Comparison of ENCODE assay signal across 13 cellular contexts in the genomic region with DNA sequence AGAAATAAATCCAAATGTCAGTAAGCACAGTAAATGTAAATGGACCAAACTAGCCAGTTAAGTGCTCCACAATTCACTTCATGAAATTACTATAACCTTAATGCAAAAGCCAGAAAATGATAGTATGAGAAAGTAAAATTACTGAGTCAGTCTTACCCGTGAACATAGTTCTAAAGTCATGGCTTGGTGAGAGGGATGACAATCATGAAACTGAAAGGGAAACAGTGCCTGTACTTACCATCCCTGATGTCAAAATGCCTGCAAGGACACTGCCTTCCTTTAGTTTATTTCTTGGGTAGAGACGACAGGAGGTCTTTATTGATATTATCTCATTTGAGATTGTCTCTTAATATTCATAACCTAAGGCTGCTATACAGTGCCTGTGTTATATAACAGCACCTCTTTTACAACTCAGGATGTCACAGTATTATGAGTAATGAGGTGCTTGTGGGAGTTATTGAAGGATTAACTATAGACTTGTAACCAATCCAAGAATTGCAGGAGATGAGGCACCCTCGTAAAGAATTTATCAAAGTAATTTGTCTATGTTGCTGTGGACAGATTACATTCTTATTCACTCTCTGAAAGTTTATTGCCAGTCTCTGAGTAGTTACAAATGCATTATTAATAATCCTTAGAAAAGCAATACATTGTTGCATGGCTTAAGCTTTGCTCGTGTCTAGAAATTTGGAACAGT.
A peak's percentile ranks its signal among the peaks of the same experiment; 100 is the strongest.
DNase-seq lines count a peak whose midpoint lies in the region; ATAC-seq and TF ChIP-seq lines count a peak whose summit lies in the region.
"Had no signal": no experiment of that assay in that cellular context is flagged by ENCODE, and none has a peak within 500 bp of the region (broad histone marks: within the 10 kb centered on the region; RNA-seq: fewer than 3 reads in every experiment).

No MANE protein-coding gene starts in this region.

- in situ Hi-C loops in G401 (cut with HindIII; ENCODE audit: low sequenced_read_pairs) = no loop called here

- TF ChIP-seq CTCF in epithelial cell of esophagus (IDR thresholded peaks at IDR 0.05; ENCODE audit: insufficient read depth, low read depth, low read length, missing control alignments) (no peak), tibial nerve (IDR thresholded peaks at IDR 0.05) (no peak)

- H3K4me3 ChIP-seq in epithelial cell of esophagus (ENCODE audit: low read length) (no peak overlapping the region), tibial nerve (no peak overlapping the region)
- H3K4me3 ChIP-seq: gastrocnemius medialis, lung, transverse colon had no signal

- DNase-seq in epithelial cell of esophagus (ENCODE audit: low read depth) (peak; percentile 15), G401 (ENCODE audit: low spot score) (no peak), tibial nerve (ENCODE audit: low spot score in 2 of 2) (no peak), left ventricle myocardium superior (no peak)
- DNase-seq in stimulated activated CD4-positive, alpha-beta T cell treated with anti-CD3 and anti-CD28 coated beads, Interleukin-12 subunit alpha, Interleukin-12 subunit beta, amount 100 ng/mL, for 4 hours = no peak
- DNase-seq: Caco-2, gastrocnemius medialis, NCI-H1694, transverse colon had no signal

- intact Hi-C loops in left ventricle myocardium superior (cut with micrococcal nuclease) = no loop called here

- TF ChIP-seq EP300 in tibial nerve (IDR thresholded peaks at IDR 0.05) = no peak

- WGBS in tibial nerve, 2 donors = 59% methylated on average over 4 of the region's 4 CpGs

- no peak for TF ChIP-seq POLR2A in tibial nerve (IDR thresholded peaks at IDR 0.05)

- H3K36me3 ChIP-seq in tibial nerve = no peaks in the 10 kb centered on the region
- H3K36me3 ChIP-seq: gastrocnemius medialis, transverse colon had no signal

- ATAC-seq in GM18502 (IDR thresholded peaks at IDR 0.05; ENCODE audit: poor library complexity, unreplicated experiment) (peak; percentile 82), GM21390 (IDR thresholded peaks at IDR 0.05; ENCODE audit: unreplicated experiment) (peak; percentile 87), HG03196 (IDR thresholded peaks at IDR 0.05; ENCODE audit: unreplicated experiment) (peak; percentile 74), left ventricle myocardium superior (no peak)
- ATAC-seq: gastrocnemius medialis had no signal

- H3K27ac ChIP-seq in tibial nerve = no peak overlapping the region
- H3K27ac ChIP-seq: gastrocnemius medialis, transverse colon had no signal

- H3K9me3 ChIP-seq in tibial nerve = no peaks in the 10 kb centered on the region
- H3K9me3 ChIP-seq: Caco-2, gastrocnemius medialis, transverse colon had no signal

- H3K27me3 ChIP-seq in tibial nerve = no peaks in the 10 kb centered on the region
- H3K27me3 ChIP-seq: gastrocnemius medialis, transverse colon had no signal

- no peaks in the 10 kb centered on the region for H3K4me1 ChIP-seq in tibial nerve
- H3K4me1 ChIP-seq: gastrocnemius medialis, transverse colon had no signal
